ENCODE assay signal across 1 cellular context in genomic region chr10:670038-670437, GRCh38.
TF ChIP-seq lines count a peak whose summit lies in the region.

No MANE protein-coding gene starts in this region.

TF ChIP-seq in K562, 482 proteins besides CTCF, POLR2A, EP300 and RAD21:
- TF ChIP-seq MAX (CRISPR knock-in tag; IDR thresholded peaks at IDR 0.05), result peak; percentile 25; the same call in 1 of the 2 replicates
- peak in 1 of 2 experiments; percentile 77; a peak in 1 of 4 replicates for TF ChIP-seq KDM1A (IDR thresholded peaks at IDR 0.05)
- no peak for TF ChIP-seq ZNF280A (IDR thresholded peaks at IDR 0.05; ENCODE audit: low read depth, partially characterized antibody)
- no peak for TF ChIP-seq ZBTB9 (CRISPR knock-in tag; IDR thresholded peaks at IDR 0.05)
- no peak for TF ChIP-seq ZNF449 (CRISPR knock-in tag; IDR thresholded peaks at IDR 0.05)
